In genomic region chr3:125921712-125922111, GRCh38 we compare ENCODE assay signal across 8 cellular contexts. TPM values are rescaled to one million over a fixed set of nuclear protein-coding genes. Genes with fewer than 3 reads are reported as not detected.
DNase-seq lines count a peak whose midpoint lies in the region; TF ChIP-seq lines count a peak whose summit lies in the region.
"Not testable (repeated sequence)": the region's sequence is repeated elsewhere in the genome, so short reads cannot be mapped to it uniquely, and the experiment has no call there.

No MANE protein-coding gene starts in this region.

- not testable (repeated sequence) for H3K36me3 Mint-ChIP-seq in endothelial cell (ENCODE audit: low read depth, unreplicated experiment)

- H3K27ac ChIP-seq in liver (ENCODE audit: low read depth in 1 of 2, low read length in 2 of 2) = not testable (repeated sequence)

- H3K36me3 ChIP-seq in liver (ENCODE audit: control insufficient read depth in 4 of 4, insufficient read depth in 3 of 4, low read depth in 1 of 4, low read length in 3 of 4) = not testable (repeated sequence)

- TF ChIP-seq RAD21 in liver (IDR thresholded peaks at IDR 0.05) = peak; percentile 72 to 78

- H3K27me3 ChIP-seq in liver (ENCODE audit: control insufficient read depth in 4 of 4, insufficient read depth in 4 of 4, low read length in 3 of 4) = not testable (repeated sequence)

- DNase-seq in AML-193 (lab: John Stamatoyannopoulos, UW) (peak; percentile 54), GM13976 (ENCODE audit: low spot score) (peak; percentile 39), NCI-H1694 (lab: John Stamatoyannopoulos, UW) (peak; percentile 23), SW480 (ENCODE audit: low spot score) (peak; percentile 59), endothelial cell (ENCODE audit: low spot score) (peak; percentile 72)
- DNase-seq in activated effector memory CD4-positive, alpha-beta T cell treated with Interleukin-2 at 50 U/mL for 16 hours = peak; percentile 22
- peak; percentile 43 for DNase-seq in stimulated activated CD4-positive, alpha-beta T cell treated with anti-CD3 and anti-CD28 coated beads, Interleukin-1b, Interleukin-23, amount 100 ng/mL, for 48 hours

- not testable (repeated sequence) for H3K27me3 Mint-ChIP-seq in endothelial cell (ENCODE audit: unreplicated experiment)

- H3K4me3 ChIP-seq in liver (ENCODE audit: low read depth in 1 of 3, low read length in 3 of 3) = not testable (repeated sequence)

- H3K9me3 Mint-ChIP-seq in endothelial cell (ENCODE audit: unreplicated experiment) = not testable (repeated sequence)

- H3K4me1 Mint-ChIP-seq in endothelial cell (ENCODE audit: unreplicated experiment) = not testable (repeated sequence)

- H3K4me3 Mint-ChIP-seq in endothelial cell (ENCODE audit: unreplicated experiment) = not testable (repeated sequence)

- in situ Hi-C loops in GM13976 (cut with MboI; ENCODE audit: low sequenced_read_pairs, unreplicated experiment) = not testable (repeated sequence)

- not testable (repeated sequence) for H3K9me3 ChIP-seq in liver (ENCODE audit: control insufficient read depth in 4 of 4, low read length in 3 of 4)

- H3K27ac Mint-ChIP-seq in endothelial cell (ENCODE audit: unreplicated experiment) = not testable (repeated sequence)

- H3K4me1 ChIP-seq in liver (ENCODE audit: control insufficient read depth in 4 of 4, insufficient read depth in 4 of 4, low read length in 3 of 4) = not testable (repeated sequence)

- 41% methylated on average over 5 of the region's 5 CpGs for WGBS in liver

- not testable (repeated sequence) for H3K9ac ChIP-seq in liver (ENCODE audit: low read depth in 1 of 2, low read length in 2 of 2)

- not testable (repeated sequence) for TF ChIP-seq CTCF in GM13976 (IDR thresholded peaks at IDR 0.05; ENCODE audit: borderline replicate concordance, control extremely low read depth, extremely low read depth, insufficient read depth, missing control alignments)
- peak; percentile 38 for TF ChIP-seq CTCF in endothelial cell (IDR thresholded peaks at IDR 0.05; ENCODE audit: unreplicated experiment)
- TF ChIP-seq CTCF in liver (IDR thresholded peaks at IDR 0.05; ENCODE audit: low read depth, low read length, missing input control) = peak; percentile 34

RNA-seq across cellular contexts. Expression of gene ROPN1B, which starts 47.3 kb away (rescaled TPM):
- not detected for total RNA-seq in endothelial cell (ENCODE audit: unreplicated experiment)
- under 1 TPM in 1 of 2 donors, not detected in 1; 0.84 TPM for total RNA-seq in liver
- polyA plus RNA-seq in liver = under 1 TPM; 0.69 to 0.72 TPM

Comparison
In these comparisons a context has a peak if more than half of its experiments do, and no peak if none do; other contexts are left out.
1. DNase-seq: peak in every context shown above with its lines; median percentile 72 in endothelial cell; 59 in SW480; 54 in AML-193; 43 in stimulated activated CD4-positive, alpha-beta T cell treated with anti-CD3 and anti-CD28 coated beads, Interleukin-1b, Interleukin-23, amount 100 ng/mL, for 48 hours; 39 in GM13976; 23 in NCI-H1694; 22 in activated effector memory CD4-positive, alpha-beta T cell treated with Interleukin-2 at 50 U/mL for 16 hours.